20 cellular contexts compared by ENCODE assay signal in genomic region chr1:9002214-9002558, GRCh38. TPM values are rescaled to one million over a fixed set of nuclear protein-coding genes. Genes with fewer than 3 reads are reported as not detected.
"Had no signal": no experiment of that assay in that cellular context is flagged by ENCODE, and none has a peak within 500 bp of the region (broad histone marks: within the 10 kb centered on the region; RNA-seq: fewer than 3 reads in every experiment).

No MANE protein-coding gene starts in this region.

RNA-seq across cellular contexts. Expression of gene SLC2A7, which starts 24.0 kb away (rescaled TPM):
- total RNA-seq: esophagus mucosa; gastrocnemius medialis; glomerular endothelial cell; kidney; left lobe of liver; liver; lung; mesothelial cell of epicardium; mucosa of descending colon; naive thymus-derived CD4-positive, alpha-beta T cell; omental fat pad; pancreas; posterior vena cava; right atrium auricular region; sciatic nerve; smooth muscle cell; suprapubic skin; urinary bladder had no signal
- polyA plus RNA-seq: liver, neural cell, pancreas, smooth muscle cell, urinary bladder had no signal

RNA-seq across cellular contexts. Expression of gene CA6, which starts 56.5 kb away (rescaled TPM):
- total RNA-seq: dermis microvascular lymphatic vessel endothelial cell, esophagus mucosa, gastrocnemius medialis, glomerular endothelial cell, kidney, left lobe of liver, liver, lung, mesothelial cell of epicardium, mucosa of descending colon, omental fat pad, pancreas, posterior vena cava, right atrium auricular region, sciatic nerve, smooth muscle cell, urinary bladder had no signal
- polyA plus RNA-seq: liver, neural cell, pancreas, smooth muscle cell, urinary bladder had no signal
